ENCODE assay signal across 9 cellular contexts in genomic region chr13:108508263-108508662, GRCh38.
DNase-seq lines count a peak whose midpoint lies in the region; ATAC-seq and TF ChIP-seq lines count a peak whose summit lies in the region.
"Had no signal": no experiment of that assay in that cellular context is flagged by ENCODE, and none has a peak within 500 bp of the region (broad histone marks: within the 10 kb centered on the region; RNA-seq: fewer than 3 reads in every experiment).

No MANE protein-coding gene starts in this region.

- peak overlapping the region in 1 of 7 donors; percentile 21 for H3K27ac Mint-ChIP-seq in CD4-positive, alpha-beta memory T cell
- no peak overlapping the region for H3K27ac Mint-ChIP-seq in activated T-helper 17 cell treated with anti-CD3 and anti-CD28 coated beads, Interleukin-2, amount 50 U/mL, for 72 hours

- 4 to 10% (median 7%) methylated on average over 1 of the region's 1 CpG for WGBS in adrenal gland, 4 donors
- WGBS in right lobe of liver (ENCODE audit: insufficient coverage, low coverage, low lambda C conversion rate, missing lambda C conversion rate): 0% methylated on average over 1 of the region's 1 CpG
- WGBS in ovary, 3 donors: 0 to 6% (median 1%) methylated on average over 1 of the region's 1 CpG

- H3K9me3 ChIP-seq in CD4-positive, alpha-beta memory T cell (ENCODE audit: control insufficient read depth in 1 of 2, low read length in 2 of 2): no peaks in the 10 kb centered on the region
- no peaks in the 10 kb centered on the region for H3K9me3 ChIP-seq in adrenal gland (replicated peaks in 1 of 3)
- H3K9me3 ChIP-seq in right lobe of liver: no peaks in the 10 kb centered on the region
- H3K9me3 ChIP-seq in ovary: no peaks in the 10 kb centered on the region

- no peak for TF ChIP-seq EP300 in ovary (IDR thresholded peaks at IDR 0.05)

- H3K4me1 Mint-ChIP-seq in CD4-positive, alpha-beta memory T cell: peaks cover 1 to 29% (median 7%) of the 10 kb centered on the region in 4 donors
- no peaks in the 10 kb centered on the region for H3K4me1 Mint-ChIP-seq in activated T-helper 17 cell treated with anti-CD3 and anti-CD28 coated beads, Interleukin-2, amount 50 U/mL, for 72 hours

- peaks cover 3 to 9% of the 10 kb centered on the region in 2 donors for H3K36me3 Mint-ChIP-seq in CD4-positive, alpha-beta memory T cell
- H3K36me3 Mint-ChIP-seq in activated T-helper 17 cell treated with anti-CD3 and anti-CD28 coated beads, Interleukin-2, amount 50 U/mL, for 72 hours (ENCODE audit: low read depth): no peaks in the 10 kb centered on the region

- no peaks in the 10 kb centered on the region for H3K27me3 ChIP-seq in CD4-positive, alpha-beta memory T cell (ENCODE audit: insufficient read depth, low read length)
- no peaks in the 10 kb centered on the region for H3K27me3 ChIP-seq in adrenal gland
- no peaks in the 10 kb centered on the region for H3K27me3 ChIP-seq in right lobe of liver
- no peaks in the 10 kb centered on the region for H3K27me3 ChIP-seq in ovary

- no peak for TF ChIP-seq POLR2A in adrenal gland (IDR thresholded peaks at IDR 0.05)
- TF ChIP-seq POLR2A in right lobe of liver (IDR thresholded peaks at IDR 0.05): no peak
- TF ChIP-seq POLR2A in ovary (IDR thresholded peaks at IDR 0.05): no peak

- H3K27ac ChIP-seq in CD4-positive, alpha-beta memory T cell (ENCODE audit: low read depth, low read length): no peak overlapping the region
- H3K27ac ChIP-seq in adrenal gland (no peak overlapping the region), right lobe of liver (no peak overlapping the region), ovary (no peak overlapping the region)

- peak; percentile 17 to 45 (median 35) for TF ChIP-seq CTCF in adrenal gland (IDR thresholded peaks at IDR 0.05)
- peak; percentile 37 to 64 (median 46) for TF ChIP-seq CTCF in right lobe of liver (IDR thresholded peaks at IDR 0.05)
- TF ChIP-seq CTCF in ovary (IDR thresholded peaks at IDR 0.05): no peak

- POLR2A ChIA-PET in CD4-positive, alpha-beta memory T cell (lab: Charles Lee; ENCODE audit: partially characterized antibody): interaction anchor here (0.9 to 2.6 kb wide), 6 partner anchors 13 to 186 kb away, joined by 3 to 16 read pairs (median 4); no protein-coding TSS in a partner anchor

- H3K4me3 Mint-ChIP-seq in CD4-positive, alpha-beta memory T cell: no peak overlapping the region
- no peak overlapping the region for H3K4me3 Mint-ChIP-seq in activated T-helper 17 cell treated with anti-CD3 and anti-CD28 coated beads, Interleukin-2, amount 50 U/mL, for 72 hours

- H3K9me3 Mint-ChIP-seq in CD4-positive, alpha-beta memory T cell: peaks cover 0 to 27% (median 9%) of the 10 kb centered on the region in 8 donors
- no peaks in the 10 kb centered on the region for H3K9me3 Mint-ChIP-seq in activated T-helper 17 cell treated with anti-CD3 and anti-CD28 coated beads, Interleukin-2, amount 50 U/mL, for 72 hours

- no peaks in the 10 kb centered on the region for H3K27me3 Mint-ChIP-seq in CD4-positive, alpha-beta memory T cell
- H3K27me3 Mint-ChIP-seq in activated T-helper 17 cell treated with anti-CD3 and anti-CD28 coated beads, Interleukin-2, amount 50 U/mL, for 72 hours: no peaks in the 10 kb centered on the region

- intact Hi-C loops in CD4-positive, alpha-beta memory T cell (cut with micrococcal nuclease): loop anchor here (5.0 kb wide), 3 partner anchors 281 to 389 kb away; no protein-coding TSS in a partner anchor
- intact Hi-C loops in adrenal gland (cut with DNase I) (no loop called here), right lobe of liver (cut with DNase I) (no loop called here), ovary (cut with DNase I) (no loop called here)

- CTCF ChIA-PET in CD4-positive, alpha-beta memory T cell (lab: Charles Lee; ENCODE audit: partially characterized antibody): interaction anchor here (0.7 to 4.6 kb wide), 43 partner anchors 9 to 387 kb away, joined by 3 to 114 read pairs (median 5); partner anchors contain the start of gene TNFSF13B

- H3K36me3 ChIP-seq in CD4-positive, alpha-beta memory T cell (ENCODE audit: insufficient read depth, low read length): no peaks in the 10 kb centered on the region
- H3K36me3 ChIP-seq in adrenal gland (replicated peaks in 1 of 2): no peaks in the 10 kb centered on the region
- H3K36me3 ChIP-seq in right lobe of liver: no peaks in the 10 kb centered on the region
- H3K36me3 ChIP-seq in ovary: no peaks in the 10 kb centered on the region

- H3K4me3 ChIP-seq in CD4-positive, alpha-beta memory T cell (ENCODE audit: low read length in 2 of 2): no peak overlapping the region
- no peak overlapping the region for H3K4me3 ChIP-seq in adrenal gland
- no peak overlapping the region for H3K4me3 ChIP-seq in right lobe of liver
- no peak overlapping the region for H3K4me3 ChIP-seq in ovary

- peak in 4 of 5 donors; percentile 22 to 49 (median 28) for DNase-seq in CD4-positive, alpha-beta memory T cell
- DNase-seq in HPDE6-E6E7 (ENCODE audit: extremely low spot score): peak; percentile 13
- DNase-seq in adrenal gland: no peak
- DNase-seq in right lobe of liver: no peak
- DNase-seq in germinal center (ENCODE audit: low spot score): no peak
- no peak for DNase-seq in cerebellum (ENCODE audit: low spot score)
- DNase-seq in ovary: no peak
- DNase-seq: NCI-H1048 had no signal

- peak; percentile 46 to 63 (median 48) for ATAC-seq in right lobe of liver
- ATAC-seq in activated T-helper 17 cell treated with anti-CD3 and anti-CD28 coated beads, Interleukin-2, amount 50 U/mL, for 72 hours (replicated peaks): no peak

- peaks cover 3% of the 10 kb centered on the region for H3K4me1 ChIP-seq in CD4-positive, alpha-beta memory T cell (ENCODE audit: insufficient read depth, low read length)
- H3K4me1 ChIP-seq in adrenal gland (replicated peaks in 1 of 2) (no peaks in the 10 kb centered on the region), right lobe of liver (no peaks in the 10 kb centered on the region), ovary (ENCODE audit: insufficient read depth) (no peaks in the 10 kb centered on the region)

Comparison
In these comparisons a context has a peak if more than half of its experiments do, and no peak if none do; other contexts are left out.
1. DNase-seq: peak in CD4-positive, alpha-beta memory T cell (4 of 5) and HPDE6-E6E7 (single experiment); none in adrenal gland (0 of 7), right lobe of liver (0 of 3), germinal center (single experiment), cerebellum (single experiment) and ovary (0 of 5).
2. CTCF ChIP-seq: peak in adrenal gland (6 of 6) and right lobe of liver (4 of 4); none in ovary (0 of 3).